Comparison of ENCODE assay signal across 8 cellular contexts in the genomic region with DNA sequence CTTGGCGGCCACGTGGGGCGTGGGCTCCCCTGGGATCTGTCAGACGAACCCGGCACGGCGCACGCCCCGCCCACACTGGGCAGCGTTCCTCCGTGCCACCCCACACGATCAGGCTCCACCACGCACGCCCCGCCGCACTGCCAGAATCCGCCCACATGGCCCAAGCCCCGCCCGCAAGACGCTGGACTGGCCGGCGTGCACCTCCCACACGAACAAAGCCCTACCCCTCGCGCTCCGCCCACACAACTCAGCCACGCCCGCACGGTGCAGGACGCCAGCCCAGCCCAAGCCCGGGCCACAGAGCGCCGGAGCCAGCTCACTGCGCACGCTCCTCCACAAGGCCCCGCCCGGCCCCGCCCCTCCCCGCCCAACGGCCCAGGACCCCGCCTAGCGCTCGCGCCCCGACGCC. TPM values are rescaled to one million over a fixed set of nuclear protein-coding genes. Genes with fewer than 3 reads are reported as not detected.
A peak's percentile ranks its signal among the peaks of the same experiment; 100 is the strongest.
DNase-seq lines count a peak whose midpoint lies in the region; ATAC-seq and TF ChIP-seq lines count a peak whose summit lies in the region.

No MANE protein-coding gene starts in this region.

- H3K36me3 Mint-ChIP-seq in activated naive CD4-positive, alpha-beta T cell treated with anti-CD3 and anti-CD28 coated beads for 36 hours (ENCODE audit: low read depth), result peaks cover 15% of the 10 kb centered on the region

- H3K27ac Mint-ChIP-seq in activated naive CD4-positive, alpha-beta T cell treated with anti-CD3 and anti-CD28 coated beads for 36 hours, result no peak overlapping the region

- no peaks in the 10 kb centered on the region for H3K27me3 ChIP-seq in gastrocnemius medialis

- CTCF ChIA-PET in activated naive CD4-positive, alpha-beta T cell treated with anti-CD3 and anti-CD28 coated beads for 36 hours (lab: Charles Lee), result interaction anchor here (0.5 kb wide), 1 partner anchor 572 kb away, joined by 3 read pairs; no protein-coding TSS in a partner anchor

- no peaks in the 10 kb centered on the region for H3K27me3 Mint-ChIP-seq in activated naive CD4-positive, alpha-beta T cell treated with anti-CD3 and anti-CD28 coated beads for 36 hours (ENCODE audit: low read depth)

- H3K4me3 ChIP-seq in iPS-18c (ENCODE audit: insufficient read depth, low read depth, low read length), result peak overlapping the region; percentile 88
- H3K4me3 ChIP-seq in gastrocnemius medialis, result peak overlapping the region; percentile 55 to 90 (median 78)

- H3K36me3 ChIP-seq in gastrocnemius medialis, result peaks cover 0 to 10% of the 10 kb centered on the region in 2 donors

- H3K9me3 Mint-ChIP-seq in activated naive CD4-positive, alpha-beta T cell treated with anti-CD3 and anti-CD28 coated beads for 36 hours, result no peaks in the 10 kb centered on the region

- no peak for TF ChIP-seq POLR2A in gastrocnemius medialis (IDR thresholded peaks at IDR 0.05)

- peaks cover 44% of the 10 kb centered on the region for H3K4me1 Mint-ChIP-seq in activated naive CD4-positive, alpha-beta T cell treated with anti-CD3 and anti-CD28 coated beads for 36 hours (ENCODE audit: low read depth)

- no peaks in the 10 kb centered on the region for H3K9me3 ChIP-seq in iPS-18c (ENCODE audit: control insufficient read depth, insufficient read depth, low read length)
- H3K9me3 ChIP-seq in gastrocnemius medialis, result no peaks in the 10 kb centered on the region

- ATAC-seq in HG02870 (IDR thresholded peaks at IDR 0.05; ENCODE audit: unreplicated experiment) (peak; percentile 83), gastrocnemius medialis (peak; percentile 66 to 70)

- no peak for TF ChIP-seq CTCF in gastrocnemius medialis (IDR thresholded peaks at IDR 0.05 in 4 of 5, conservative IDR thresholded peaks at IDR 0.05 in 1 of 5)

- peaks cover 4 to 22% of the 10 kb centered on the region in 2 donors for H3K4me1 ChIP-seq in gastrocnemius medialis

- in situ Hi-C loops in T47D (cut with HindIII; ENCODE audit: low pct_unique_long_range_greater_than_20kb, low sequenced_read_pairs) (no loop called here), gastrocnemius medialis (cut with MboI; ENCODE audit: low sequenced_read_pairs in 4 of 4) (no loop called here)

- peak overlapping the region; percentile 85 for H3K4me3 Mint-ChIP-seq in activated naive CD4-positive, alpha-beta T cell treated with anti-CD3 and anti-CD28 coated beads for 36 hours

- DNase-seq in activated naive CD4-positive, alpha-beta T cell treated with anti-CD3 and anti-CD28 coated beads for 36 hours, result peak; percentile 95
- no peak for DNase-seq in activated naive CD4-positive, alpha-beta T cell (lab: John Stamatoyannopoulos, UW)
- DNase-seq in NCI-H1417 (lab: John Stamatoyannopoulos, UW), result peak; percentile 100
- DNase-seq in SKM-1 (lab: John Stamatoyannopoulos, UW; ENCODE audit: unreplicated experiment), result peak; percentile 86
- DNase-seq in T47D (ENCODE audit: low read depth in 1 of 2, low spot score in 1 of 2), result peak; percentile 83 to 97
- peak; percentile 98 for DNase-seq in gastrocnemius medialis

- intact Hi-C loops in activated naive CD4-positive, alpha-beta T cell treated with anti-CD3 and anti-CD28 coated beads for 36 hours (cut with micrococcal nuclease), result loop anchor here (1.0 to 10.0 kb wide), 6 partner anchors 181 to 486 kb away; a partner anchor contains a TSS
- intact Hi-C loops in gastrocnemius medialis (cut with DNase I; ENCODE audit: low total_unique reads), result loop anchor here (5.0 kb wide), 3 partner anchors 414 to 1936 kb away; a partner anchor contains a TSS

- H3K27ac ChIP-seq in gastrocnemius medialis, result peak overlapping the region; percentile 91 to 99 (median 94)

RNA-seq across cellular contexts. Expression of a gene that starts 0.6 kb away (rescaled TPM):
- 10 to 100 TPM; 22.4 to 25.1 TPM for total RNA-seq in activated naive CD4-positive, alpha-beta T cell treated with anti-CD3 and anti-CD28 coated beads for 36 hours
- total RNA-seq in gastrocnemius medialis, result 10 to 100 TPM in 3 of 4 donors, 1 to 10 TPM in 1; 9.0 to 26.1 (median 12.3) TPM

Comparison
In these comparisons a context has a peak if more than half of its experiments do, and no peak if none do; other contexts are left out.
1. DNase-seq: peak in activated naive CD4-positive, alpha-beta T cell treated with anti-CD3 and anti-CD28 coated beads for 36 hours (single experiment), NCI-H1417 (3 of 3), SKM-1 (single experiment), T47D (2 of 2) and gastrocnemius medialis (2 of 2); none in activated naive CD4-positive, alpha-beta T cell (0 of 4).